ENCODE assay signal across 8 cellular contexts in genomic region chr14:32933943-32934890, GRCh38. TPM values are rescaled to one million over a fixed set of nuclear protein-coding genes. Genes with fewer than 3 reads are reported as not detected.
DNase-seq lines count a peak whose midpoint lies in the region; ATAC-seq and TF ChIP-seq lines count a peak whose summit lies in the region.

No MANE protein-coding gene starts in this region.

- CTCF ChIA-PET in MCF 10A (lab: Yijun Ruan, JAX), result no interaction called here

- WGBS in suprapubic skin, result under 1% methylated on average over 23 of the region's 80 CpGs

- H3K36me3 ChIP-seq in suprapubic skin, result no peaks in the 10 kb centered on the region

- H3K36me3 Mint-ChIP-seq in MCF 10A (ENCODE audit: insufficient read depth, unreplicated experiment), result no peaks in the 10 kb centered on the region

- H3K9me3 Mint-ChIP-seq in MCF 10A (ENCODE audit: unreplicated experiment), result no peaks in the 10 kb centered on the region

- H3K4me1 Mint-ChIP-seq in MCF 10A (ENCODE audit: insufficient read depth, unreplicated experiment), result peaks cover 6% of the 10 kb centered on the region

- no peak for TF ChIP-seq EP300 in suprapubic skin (IDR thresholded peaks at IDR 0.05)

- H3K9me3 ChIP-seq in suprapubic skin, result no peaks in the 10 kb centered on the region

- POLR2A ChIA-PET in MCF 10A (lab: Yijun Ruan, JAX), result no interaction called here

- intact Hi-C loops in MCF 10A (cut with micrococcal nuclease), result loop anchor here (10.0 kb wide), 1 partner anchor 339 kb away; no protein-coding TSS in a partner anchor

- H3K27me3 Mint-ChIP-seq in MCF 10A (ENCODE audit: insufficient read depth, unreplicated experiment), result peaks cover 44% of the 10 kb centered on the region

- no peak overlapping the region for H3K27ac ChIP-seq in suprapubic skin

- no peak overlapping the region for H3K27ac Mint-ChIP-seq in MCF 10A (ENCODE audit: low read depth, unreplicated experiment)

- H3K4me3 Mint-ChIP-seq in MCF 10A (ENCODE audit: unreplicated experiment), result peak overlapping the region; percentile 67

- TF ChIP-seq CTCF in MCF 10A (IDR thresholded peaks at IDR 0.05; ENCODE audit: unreplicated experiment), result no peak
- no peak for TF ChIP-seq CTCF in suprapubic skin (IDR thresholded peaks at IDR 0.05)

- H3K27me3 ChIP-seq in suprapubic skin, result peaks cover 51% of the 10 kb centered on the region

- peak overlapping the region; percentile 57 for H3K4me3 ChIP-seq in suprapubic skin

- no TSS peak for BruUV-seq in MCF 10A (replicated peaks; lab: Mats Ljungman, UMichigan)

- no peak for ATAC-seq in HG02571 (IDR thresholded peaks at IDR 0.05; ENCODE audit: unreplicated experiment)
- ATAC-seq in HG03439 (IDR thresholded peaks at IDR 0.05; ENCODE audit: unreplicated experiment), result no peak

- peak in 12 of 14 donors; percentile 19 to 79 (median 62) for DNase-seq in C1 segment of cervical spinal cord (lab: John Stamatoyannopoulos, UW)
- DNase-seq in NCI-H1105 (lab: John Stamatoyannopoulos, UW), result peak; percentile 46
- DNase-seq in MCF 10A (ENCODE audit: unreplicated experiment), result no peak
- peak; percentile 16 for DNase-seq in kidney tubule cell (ENCODE audit: low spot score)
- DNase-seq in suprapubic skin (ENCODE audit: low spot score in 2 of 2), result no peak
- no peak for DNase-seq in HuH-7 (ENCODE audit: low spot score)

- no peak for TF ChIP-seq POLR2A in suprapubic skin (IDR thresholded peaks at IDR 0.05)

- peaks cover 28% of the 10 kb centered on the region for H3K4me1 ChIP-seq in suprapubic skin

RNA-seq across cellular contexts. Expression of gene NPAS3, which starts 4.5 kb away (rescaled TPM):
- total RNA-seq in MCF 10A (2022), result 0.35 and 0.79 TPM in 2 replicates
- under 1 TPM in 3 of 4 donors, not detected in 1; 0.17 to 0.45 (median 0.29) TPM for total RNA-seq in suprapubic skin

Comparison
In these comparisons a context has a peak if more than half of its experiments do, and no peak if none do; other contexts are left out.
1. DNase-seq: peak in C1 segment of cervical spinal cord (12 of 14), NCI-H1105 (single experiment) and kidney tubule cell (single experiment); none in MCF 10A (single experiment), suprapubic skin (0 of 2) and HuH-7 (single experiment).